ENCODE assay signal across 24 cellular contexts in the genomic region with DNA sequence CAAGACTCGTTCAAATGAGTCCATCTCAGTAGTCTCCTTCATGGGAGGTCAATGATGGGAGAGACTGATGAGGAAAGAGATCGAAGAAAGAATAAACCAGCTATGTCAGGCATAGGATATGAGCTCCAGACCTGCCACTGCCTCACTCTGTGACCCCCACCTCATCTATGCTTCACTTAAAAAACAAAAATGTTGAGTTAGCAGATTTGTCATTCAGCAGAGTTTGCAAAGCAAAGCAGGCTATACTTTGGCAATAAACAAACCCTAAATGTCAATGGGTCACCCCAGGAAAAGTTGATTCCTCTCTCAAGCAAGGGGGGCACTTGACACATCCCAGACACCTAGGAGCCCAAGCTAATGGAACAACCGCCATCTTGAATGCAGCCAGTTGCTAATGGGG.
"Had no signal": no experiment of that assay in that cellular context is flagged by ENCODE, and none has a peak within 500 bp of the region (broad histone marks: within the 10 kb centered on the region; RNA-seq: fewer than 3 reads in every experiment).

No MANE protein-coding gene starts in this region.

- H3K4me3 ChIP-seq: coronary artery, dorsolateral prefrontal cortex, esophagus muscularis mucosa, gastroesophageal sphincter, heart right ventricle, left lung, lower lobe of right lung, mucosa of descending colon had no signal

- H3K27me3 ChIP-seq: dorsolateral prefrontal cortex, foreskin keratinocyte had no signal

- H3K27ac Mint-ChIP-seq: mesothelial cell of epicardium had no signal

- H3K9me3 Mint-ChIP-seq: mesothelial cell of epicardium had no signal

- H3K4me1 Mint-ChIP-seq: mesothelial cell of epicardium, naive B cell had no signal

- H3K36me3 Mint-ChIP-seq: mesothelial cell of epicardium, naive B cell had no signal

- H3K4me1 ChIP-seq: esophagus muscularis mucosa, foreskin keratinocyte, gastroesophageal sphincter, heart right ventricle, left lung, lower lobe of right lung had no signal

- ATAC-seq: foreskin keratinocyte, gastroesophageal sphincter, heart right ventricle, left cardiac atrium, left lung, left ventricle myocardium superior, lower lobe of right lung, mucosa of descending colon had no signal

- H3K4me3 Mint-ChIP-seq: mesothelial cell of epicardium had no signal

- DNase-seq: dermis blood vessel endothelial cell; dorsolateral prefrontal cortex; effector CD4-positive, alpha-beta T cell; effector memory CD4-positive, alpha-beta T cell; foreskin keratinocyte; head of caudate nucleus; heart right ventricle; hippocampal formation; left cardiac atrium; left lung; left ventricle myocardium superior; lower lobe of right lung; mesenchymal stem cell; mucosa of descending colon; naive B cell had no signal

- H3K36me3 ChIP-seq: esophagus muscularis mucosa, gastroesophageal sphincter, heart right ventricle, left lung, lower lobe of right lung had no signal

- H3K27ac ChIP-seq: coronary artery, esophagus muscularis mucosa, foreskin keratinocyte, gastroesophageal sphincter, heart right ventricle, left lung, lower lobe of right lung had no signal

- H3K9me3 ChIP-seq: esophagus muscularis mucosa, gastroesophageal sphincter, heart right ventricle, left lung, lower lobe of right lung, mucosa of descending colon had no signal

- FAIRE-seq: colon, endothelial cell of umbilical vein, frontal cortex, islet of Langerhans, keratinocyte had no signal
